Comparison of ENCODE assay signal across 8 cellular contexts in genomic region chr5:65721775-65722574, GRCh38. TPM values are rescaled to one million over a fixed set of nuclear protein-coding genes. Genes with fewer than 3 reads are reported as not detected.
DNase-seq lines count a peak whose midpoint lies in the region; ATAC-seq and TF ChIP-seq lines count a peak whose summit lies in the region.

NLN (plus strand) TSS chr5:65722205; CDS start chr5:65722374, 169 bp downstream.
SGTB (minus strand) TSS chr5:65722109; CDS start chr5:65720807, 1,302 bp downstream.

- H3K27me3 ChIP-seq in CD4-positive, alpha-beta T cell (ENCODE audit: control insufficient read depth, insufficient read depth, low read length), result no peaks in the 10 kb centered on the region

- H3K27ac Mint-ChIP-seq in CD4-positive, alpha-beta T cell, result peak within 1 kb of the TSS; percentile 86
- peak within 1 kb of the TSS; percentile 82 for H3K27ac Mint-ChIP-seq in endothelial cell (ENCODE audit: unreplicated experiment)

- H3K4me1 Mint-ChIP-seq in CD4-positive, alpha-beta T cell (ENCODE audit: low read depth), result peaks cover 26% of the 10 kb centered on the region
- peaks cover 25% of the 10 kb centered on the region for H3K4me1 Mint-ChIP-seq in endothelial cell (ENCODE audit: unreplicated experiment)

- intact Hi-C loops in CD4-positive, alpha-beta T cell (cut with DNase I, micrococcal nuclease), result loop anchor here (1.0 to 5.0 kb wide), 4 partner anchors 97 to 420 kb away; partner anchors contain the start of genes ERBIN (in 2 of the 2), SREK1 (in 2 of the 2), TRIM23 (in 2 of the 2) and SHLD3 (in 1 of the 2)

- no peaks in the 10 kb centered on the region for H3K27me3 Mint-ChIP-seq in CD4-positive, alpha-beta T cell
- H3K27me3 Mint-ChIP-seq in endothelial cell (ENCODE audit: unreplicated experiment), result peaks cover 6% of the 10 kb centered on the region

- H3K4me3 Mint-ChIP-seq in CD4-positive, alpha-beta T cell, result peak within 1 kb of the TSS; percentile 95
- H3K4me3 Mint-ChIP-seq in endothelial cell (ENCODE audit: unreplicated experiment), result peak within 1 kb of the TSS; percentile 99

- H3K9me3 ChIP-seq in CD4-positive, alpha-beta T cell (ENCODE audit: control insufficient read depth, low read length), result no peaks in the 10 kb centered on the region

- POLR2A ChIA-PET in CD4-positive, alpha-beta T cell (lab: Charles Lee), result interaction anchor here (1.0 to 4.9 kb wide), 9 partner anchors 14 to 422 kb away, joined by 3 to 86 read pairs (median 8); partner anchors contain the start of genes CENPK, ERBIN, PPWD1 and SHLD3

- peak; percentile 86 for ATAC-seq in CD4-positive, alpha-beta T cell (ENCODE audit: poor library complexity)
- peak; percentile 83 for ATAC-seq in GM19351 (IDR thresholded peaks at IDR 0.05; ENCODE audit: unreplicated experiment)
- ATAC-seq in HG03469 (IDR thresholded peaks at IDR 0.05; ENCODE audit: unreplicated experiment), result peak; percentile 83

- peaks cover 18% of the 10 kb centered on the region for H3K36me3 Mint-ChIP-seq in CD4-positive, alpha-beta T cell (ENCODE audit: low read depth)
- peaks cover 8% of the 10 kb centered on the region for H3K36me3 Mint-ChIP-seq in endothelial cell (ENCODE audit: low read depth, unreplicated experiment)

- DNase-seq in CD4-positive, alpha-beta T cell, result peak; percentile 70 to 89 (median 82)
- peak; percentile 40 for DNase-seq in NOMO-1 treated with DMSO at 0.1 percent for 48 hours (lab: John Stamatoyannopoulos, UW; ENCODE audit: unreplicated experiment)
- peak; percentile 39 for DNase-seq in activated CD8-positive, alpha-beta memory T cell treated with anti-CD3 and anti-CD28 coated beads, Interleukin-2, amount 50 U/mL, for 24 hours (ENCODE audit: extremely low read depth)
- DNase-seq in endothelial cell (ENCODE audit: low spot score), result peak; percentile 95
- DNase-seq in midbrain (lab: John Stamatoyannopoulos, UW), result peak; percentile 90
- DNase-seq in stimulated activated CD8-positive, alpha-beta memory T cell treated with anti-CD3 and anti-CD28 coated beads, Interleukin-2, amount 100 ng/mL, for 1 hour (ENCODE audit: low read depth in 2 of 2), result peak; percentile 75 to 79

- no peaks in the 10 kb centered on the region for H3K9me3 Mint-ChIP-seq in CD4-positive, alpha-beta T cell
- H3K9me3 Mint-ChIP-seq in endothelial cell (ENCODE audit: unreplicated experiment), result no peaks in the 10 kb centered on the region

- peak within 1 kb of the TSS; percentile 97 for H3K27ac ChIP-seq in CD4-positive, alpha-beta T cell (ENCODE audit: low read depth, low read length)

- TF ChIP-seq CTCF in CD4-positive, alpha-beta T cell (IDR thresholded peaks at IDR 0.05), result no peak
- TF ChIP-seq CTCF in endothelial cell (IDR thresholded peaks at IDR 0.05; ENCODE audit: unreplicated experiment), result no peak

- CTCF ChIA-PET in CD4-positive, alpha-beta T cell (lab: Charles Lee), result no interaction called here

RNA-seq across cellular contexts. Expression of gene NLN, which starts in this region (rescaled TPM):
- 1 to 10 TPM; 1.4 to 2.5 TPM for total RNA-seq in CD4-positive, alpha-beta T cell
- 45.8 TPM for total RNA-seq in endothelial cell (ENCODE audit: unreplicated experiment)

RNA-seq across cellular contexts. Expression of gene SGTB, which starts in this region (rescaled TPM):
- 10 to 100 TPM; 84.2 to 93.7 TPM for total RNA-seq in CD4-positive, alpha-beta T cell
- total RNA-seq in endothelial cell (ENCODE audit: unreplicated experiment), result 8.3 TPM

Comparison
In these comparisons a context has a peak if more than half of its experiments do, and no peak if none do; other contexts are left out.
1. Peak in every context shown above with its lines: DNase-seq, ATAC-seq and H3K27ac ChIP-seq.
2. RNA of gene NLN (total RNA-seq): 45.8 TPM in endothelial cell (single experiment); 1.4 to 2.5 TPM in CD4-positive, alpha-beta T cell; every median in the first group is over 10 times any median in the second.
3. DNase-seq: peak in every context shown above with its lines; median percentile 95 in endothelial cell; 90 in midbrain; 82 in CD4-positive, alpha-beta T cell; 77 in stimulated activated CD8-positive, alpha-beta memory T cell treated with anti-CD3 and anti-CD28 coated beads, Interleukin-2, amount 100 ng/mL, for 1 hour; 40 in NOMO-1 treated with DMSO at 0.1 percent for 48 hours; 39 in activated CD8-positive, alpha-beta memory T cell treated with anti-CD3 and anti-CD28 coated beads, Interleukin-2, amount 50 U/mL, for 24 hours.